ENCODE assay signal across 8 cellular contexts in the genomic region with DNA sequence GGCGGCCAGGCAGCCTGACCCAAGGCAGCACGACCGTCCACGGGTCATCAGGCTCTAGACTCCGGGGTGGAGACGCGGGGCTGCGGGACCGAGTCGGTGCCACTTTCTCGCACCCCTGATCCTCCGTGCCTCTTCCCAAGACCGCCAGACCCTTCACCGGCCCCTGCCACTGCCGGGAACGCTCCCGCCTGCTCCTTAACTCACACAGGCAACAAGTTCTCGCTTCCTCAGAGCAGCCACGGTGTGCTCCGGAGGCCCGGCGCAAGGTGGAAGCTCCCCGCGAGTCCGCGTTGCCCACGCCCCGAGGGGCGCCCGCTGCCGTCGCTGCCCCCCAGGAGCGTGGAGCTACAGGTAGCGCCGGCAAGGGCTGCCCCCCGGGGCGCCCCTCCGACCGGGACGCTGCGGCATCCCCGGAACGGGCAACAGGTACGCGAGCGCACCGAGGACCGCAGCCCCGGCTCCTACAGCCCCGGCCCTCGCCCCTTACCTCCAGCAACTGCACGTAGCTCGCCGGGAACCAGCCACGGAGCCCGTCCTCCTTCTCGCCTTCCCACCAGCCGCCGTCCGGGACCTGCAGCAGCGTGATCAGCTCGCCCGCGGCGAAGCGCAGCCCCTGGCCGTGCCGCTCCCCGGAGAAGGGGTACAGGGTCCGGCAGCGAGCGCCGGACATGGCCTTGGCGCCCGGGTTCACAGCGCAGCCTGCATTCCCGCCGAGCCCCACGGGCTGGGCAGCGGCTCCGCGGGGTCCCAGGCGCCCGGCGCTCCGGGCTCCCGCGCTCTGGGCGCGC. TPM values are rescaled to one million over a fixed set of nuclear protein-coding genes. Genes with fewer than 3 reads are reported as not detected.
A peak's percentile ranks its signal among the peaks of the same experiment; 100 is the strongest.
DNase-seq lines count a peak whose midpoint lies in the region; ATAC-seq and TF ChIP-seq lines count a peak whose summit lies in the region.

No MANE protein-coding gene starts in this region.

- ATAC-seq in GM19452 (IDR thresholded peaks at IDR 0.05; ENCODE audit: unreplicated experiment): peak; percentile 37
- ATAC-seq in right cardiac atrium: peak; percentile 44 to 47
- ATAC-seq in GM21515 (IDR thresholded peaks at IDR 0.05; ENCODE audit: unreplicated experiment): no peak
- no peak for ATAC-seq in activated CD4-positive, CD25-positive, alpha-beta regulatory T cell treated with anti-CD3 and anti-CD28 coated beads, Interleukin-2, amount 50 U/mL, for 24 hours

- H3K27me3 ChIP-seq in SJSA1 (replicated peaks): no peaks in the 10 kb centered on the region
- no peaks in the 10 kb centered on the region for H3K27me3 ChIP-seq in right cardiac atrium (ENCODE audit: control insufficient read depth, insufficient read depth)
- peaks cover 10 to 28% (median 17%) of the 10 kb centered on the region in 3 donors for H3K27me3 ChIP-seq in skeletal muscle tissue (ENCODE audit: control insufficient read depth in 3 of 3, insufficient read depth in 3 of 3, low read length in 3 of 3)

- H3K9me3 ChIP-seq in SJSA1 (replicated peaks): no peaks in the 10 kb centered on the region; the same call in none of the 2 replicates
- no peaks in the 10 kb centered on the region for H3K9me3 ChIP-seq in right cardiac atrium (ENCODE audit: control insufficient read depth, low read length)
- peaks cover 6% of the 10 kb centered on the region in 3 donors for H3K9me3 ChIP-seq in skeletal muscle tissue (ENCODE audit: control insufficient read depth in 3 of 3, low read length in 3 of 3)

- H3K9ac ChIP-seq in skeletal muscle tissue (ENCODE audit: low read depth in 1 of 3, low read length in 3 of 3): peak overlapping the region; percentile 33 to 57 (median 50)

- intact Hi-C loops in right cardiac atrium (cut with DNase I): loop anchor here in 1 of 4 donors (10.0 kb wide), 1 partner anchor 73 kb away; no protein-coding TSS in a partner anchor

- CTCF ChIA-PET in RWPE1 (lab: Yijun Ruan, JAX): interaction anchor here (0.9 kb wide), 1 partner anchor 10 kb away, joined by 3 read pairs; no protein-coding TSS in a partner anchor

- H3K4me3 ChIP-seq in SJSA1 (peak overlapping the region; percentile 54), right cardiac atrium (ENCODE audit: low read length) (peak overlapping the region; percentile 70), skeletal muscle tissue (ENCODE audit: low read length in 3 of 3) (peak overlapping the region; percentile 58 to 66 (median 62))

- TF ChIP-seq CTCF in RWPE1 (conservative IDR thresholded peaks at IDR 0.05; ENCODE audit: low read depth): no peak

- H3K36me3 ChIP-seq in SJSA1 (no peaks in the 10 kb centered on the region), skeletal muscle tissue (ENCODE audit: control insufficient read depth in 3 of 3, insufficient read depth in 3 of 3, low read length in 3 of 3) (no peaks in the 10 kb centered on the region)

- peaks cover 14% of the 10 kb centered on the region for H3K4me1 ChIP-seq in SJSA1 (replicated peaks)
- H3K4me1 ChIP-seq in right cardiac atrium (ENCODE audit: control insufficient read depth, insufficient read depth, low read length): no peaks in the 10 kb centered on the region
- peaks cover 0 to 5% (median 0%) of the 10 kb centered on the region in 3 donors for H3K4me1 ChIP-seq in skeletal muscle tissue (ENCODE audit: control insufficient read depth in 3 of 3, insufficient read depth in 3 of 3, low read length in 3 of 3)

- DNase-seq in SJSA1 (ENCODE audit: low read depth in 1 of 2, low spot score in 2 of 2) (peak in 1 of 2 experiments; percentile 19), right cardiac atrium (peak; percentile 27 to 76 (median 68)), UCSD-AML1 (lab: John Stamatoyannopoulos, UW; ENCODE audit: unreplicated experiment) (no peak), RWPE1 (ENCODE audit: low spot score) (no peak)

- under 1% methylated on average over 90 of the region's 90 CpGs for WGBS in right cardiac atrium

- POLR2A ChIA-PET in RWPE1 (lab: Yijun Ruan, JAX; ENCODE audit: low non-redundant PET): no interaction called here

- H3K27ac ChIP-seq in SJSA1 (no peak overlapping the region), right cardiac atrium (ENCODE audit: low read length) (no peak overlapping the region), skeletal muscle tissue (ENCODE audit: low read depth, low read length) (peak overlapping the region; percentile 51), RWPE1 (no peak overlapping the region)

RNA-seq across cellular contexts. Expression of a gene that starts 0.5 kb away (rescaled TPM):
- 2.4 and 2.6 TPM in 2 replicates for total RNA-seq in SJSA1 (2014; rRNA removed; shearing (Covaris generic))
- total RNA-seq in right cardiac atrium (100 to 1,000 TPM in 3 of 4 donors, 10 to 100 TPM in 1; 68.1 to 200 (median 122) TPM), skeletal muscle tissue (58.5 TPM)
- polyA plus RNA-seq in right cardiac atrium: 40.3 TPM

Comparison
In these comparisons a context has a peak if more than half of its experiments do, and no peak if none do; other contexts are left out.
1. ATAC-seq: peak in GM19452 (single experiment) and right cardiac atrium (2 of 2); none in GM21515 (single experiment) and activated CD4-positive, CD25-positive, alpha-beta regulatory T cell treated with anti-CD3 and anti-CD28 coated beads, Interleukin-2, amount 50 U/mL, for 24 hours (0 of 2).
2. DNase-seq: peak in right cardiac atrium (3 of 3); none in UCSD-AML1 (single experiment) and RWPE1 (single experiment).
3. RNA of a gene that starts 0.5 kb away (total RNA-seq): 68.1 to 200 TPM in right cardiac atrium and 58.5 TPM in skeletal muscle tissue (single experiment); 2.4 to 2.6 TPM in SJSA1; every median in the first group is over 10 times any median in the second.
4. Peak in every context shown above with its lines, with median percentiles within 50 percentile points of each other: H3K4me3 ChIP-seq.